Comparison of ENCODE assay signal across 1 cellular context in the genomic region with DNA sequence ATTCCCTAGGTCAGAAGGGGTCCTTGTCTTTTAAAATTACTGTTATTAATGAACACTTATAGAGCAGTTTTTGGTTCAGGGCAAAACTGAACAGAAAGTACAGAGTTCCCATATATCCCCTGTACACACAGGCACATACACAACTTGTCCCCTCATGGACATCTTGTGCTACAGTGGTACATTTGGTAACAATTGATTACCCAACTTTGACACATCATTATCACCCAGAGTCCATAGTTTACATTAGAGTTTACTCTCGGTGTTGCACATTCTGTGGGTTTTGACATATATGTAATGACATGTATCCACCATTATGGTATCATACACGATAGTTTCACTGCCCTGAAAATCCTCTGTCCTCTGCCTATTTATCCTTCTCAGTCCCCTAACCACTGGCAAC.
TF ChIP-seq lines count a peak whose summit lies in the region.

No MANE protein-coding gene starts in this region.

TF ChIP-seq in IMR-90, 13 proteins besides CTCF, POLR2A, EP300 and RAD21 (continued from another document):
- no peak for TF ChIP-seq ELK1 (IDR thresholded peaks at IDR 0.05; ENCODE audit: borderline replicate concordance, low read depth, low read length)
- no peak for TF ChIP-seq USF2 (IDR thresholded peaks at IDR 0.05; ENCODE audit: low read depth, low read length)
